8 cellular contexts compared by ENCODE assay signal in genomic region chrX:100928660-100929613, GRCh38. TPM values are rescaled to one million over a fixed set of nuclear protein-coding genes. Genes with fewer than 3 reads are reported as not detected.
DNase-seq lines count a peak whose midpoint lies in the region; ATAC-seq and TF ChIP-seq lines count a peak whose summit lies in the region.

TSS of gene XKRX (minus strand) at chrX:100928917. CDS start at chrX:100928304, 613 bp downstream.

- POLR2A ChIA-PET in activated CD8-positive, alpha-beta T cell treated with anti-CD3 and anti-CD28 coated beads for 36 hours (lab: Charles Lee), result interaction anchor here (0.7 kb wide), 1 partner anchor 12 kb away, joined by 3 read pairs; no protein-coding TSS in a partner anchor

- H3K9me3 ChIP-seq in esophagus (ENCODE audit: control insufficient read depth in 2 of 2, insufficient read depth in 1 of 2, low read depth in 1 of 2, low read length in 1 of 2) (no peaks in the 10 kb centered on the region), neural cell (ENCODE audit: low read length) (no peaks in the 10 kb centered on the region), upper lobe of left lung (no peaks in the 10 kb centered on the region)

- H3K79me2 ChIP-seq in neural cell (replicated peaks; ENCODE audit: insufficient read depth, low read length), result no peaks in the 10 kb centered on the region

- no peak for TF ChIP-seq EP300 in neural cell (conservative IDR thresholded peaks at IDR 0.05; ENCODE audit: poor library complexity, severe bottlenecking)
- no peak for TF ChIP-seq EP300 in upper lobe of left lung (IDR thresholded peaks at IDR 0.05)

- no peaks in the 10 kb centered on the region for H3K27me3 Mint-ChIP-seq in activated CD8-positive, alpha-beta T cell treated with anti-CD3 and anti-CD28 coated beads for 36 hours

- CTCF ChIA-PET in activated CD8-positive, alpha-beta T cell treated with anti-CD3 and anti-CD28 coated beads for 36 hours (lab: Charles Lee), result interaction anchor here (0.8 kb wide), 1 partner anchor 359 kb away, joined by 3 read pairs; no protein-coding TSS in a partner anchor

- TF ChIP-seq RAD21 in neural cell (conservative IDR thresholded peaks at IDR 0.05), result no peak

- WGBS in esophagus, 2 donors, result 1 to 26% methylated on average over 51 of the region's 51 CpGs
- 30% methylated on average over 34 of the region's 51 CpGs; no CpG with 5 or more reads in 1 of the 2 donors for WGBS in upper lobe of left lung, 2 donors

- H3K4me3 Mint-ChIP-seq in activated CD8-positive, alpha-beta T cell treated with anti-CD3 and anti-CD28 coated beads for 36 hours, result peak within 1 kb of the TSS; percentile 82

- H3K4me1 ChIP-seq in esophagus (ENCODE audit: control insufficient read depth in 2 of 2, insufficient read depth in 2 of 2, low read length in 1 of 2) (no peaks in the 10 kb centered on the region), upper lobe of left lung (peaks cover 0 to 5% (median 2%) of the 10 kb centered on the region in 4 donors)

- peaks cover 3% of the 10 kb centered on the region for H3K36me3 Mint-ChIP-seq in activated CD8-positive, alpha-beta T cell treated with anti-CD3 and anti-CD28 coated beads for 36 hours (ENCODE audit: low read depth)

- H3K27ac Mint-ChIP-seq in activated CD8-positive, alpha-beta T cell treated with anti-CD3 and anti-CD28 coated beads for 36 hours, result peak within 1 kb of the TSS; percentile 66

- peak within 1 kb of the TSS; percentile 70 to 81 for H3K27ac ChIP-seq in esophagus (ENCODE audit: low read depth in 2 of 2, low read length in 1 of 2)
- no peak within 1 kb of the TSS for H3K27ac ChIP-seq in neural cell (ENCODE audit: low read length)
- H3K27ac ChIP-seq in upper lobe of left lung, result peak within 1 kb of the TSS in 3 of 4 donors; percentile 32 to 65 (median 56)

- H3K27me3 ChIP-seq in esophagus (ENCODE audit: control insufficient read depth in 1 of 2, insufficient read depth in 2 of 2, low read length in 2 of 2) (no peaks in the 10 kb centered on the region), neural cell (ENCODE audit: insufficient read depth, low read depth, low read length) (peaks cover 6% of the 10 kb centered on the region), upper lobe of left lung (no peaks in the 10 kb centered on the region)

- H3K9me3 Mint-ChIP-seq in activated CD8-positive, alpha-beta T cell treated with anti-CD3 and anti-CD28 coated beads for 36 hours, result peaks cover 4% of the 10 kb centered on the region

- no peaks in the 10 kb centered on the region for H3F3A ChIP-seq in neural cell (ENCODE audit: insufficient read depth, low read length, poor library complexity, severe bottlenecking)

- intact Hi-C loops in activated CD8-positive, alpha-beta T cell treated with anti-CD3 and anti-CD28 coated beads for 36 hours (cut with micrococcal nuclease), result loop anchor here (2.0 kb wide), 1 partner anchor 66 kb away; no protein-coding TSS in a partner anchor

- peak in 1 of 4 donors; percentile 41 for TF ChIP-seq POLR2A in upper lobe of left lung (IDR thresholded peaks at IDR 0.05)

- no peaks in the 10 kb centered on the region for H4K20me1 ChIP-seq in neural cell (ENCODE audit: insufficient read depth)

- no peak within 1 kb of the TSS for H3K9ac ChIP-seq in neural cell (ENCODE audit: low read length)

- DNase-seq in DMS79 (lab: John Stamatoyannopoulos, UW) (peak; percentile 63), NCI-H128 (lab: John Stamatoyannopoulos, UW; ENCODE audit: unreplicated experiment) (peak; percentile 4), upper lobe of left lung (peak; percentile 68 to 90), SKM-1 (lab: John Stamatoyannopoulos, UW; ENCODE audit: unreplicated experiment) (no peak)
- DNase-seq in activated CD8-positive, alpha-beta T cell treated with anti-CD3 and anti-CD28 coated beads for 36 hours, result peak; percentile 73

- H3K36me3 ChIP-seq in esophagus (ENCODE audit: control insufficient read depth in 2 of 2, insufficient read depth in 2 of 2, low read length in 1 of 2) (no peaks in the 10 kb centered on the region), neural cell (ENCODE audit: insufficient read depth, low read length) (no peaks in the 10 kb centered on the region), upper lobe of left lung (no peaks in the 10 kb centered on the region)

- H3K4me3 ChIP-seq in esophagus (ENCODE audit: low read depth in 1 of 2, low read length in 2 of 2) (peak within 1 kb of the TSS; percentile 39 to 62), neural cell (ENCODE audit: low read length) (peak within 1 kb of the TSS; percentile 66), upper lobe of left lung (peak within 1 kb of the TSS; percentile 13 to 52 (median 42))

- TF ChIP-seq CTCF in activated CD8-positive, alpha-beta T cell treated with anti-CD3 and anti-CD28 coated beads for 36 hours (IDR thresholded peaks at IDR 0.05), result no peak
- TF ChIP-seq CTCF in neural cell (IDR thresholded peaks at IDR 0.05; ENCODE audit: poor library complexity, severe bottlenecking) (no peak), upper lobe of left lung (IDR thresholded peaks at IDR 0.05) (no peak)

- H3K4me2 ChIP-seq in neural cell (ENCODE audit: low read length), result peak within 1 kb of the TSS; percentile 6

- no peaks in the 10 kb centered on the region for H3K9me2 ChIP-seq in neural cell (ENCODE audit: insufficient read depth, low read length)

- peaks cover 47% of the 10 kb centered on the region for H3K4me1 Mint-ChIP-seq in activated CD8-positive, alpha-beta T cell treated with anti-CD3 and anti-CD28 coated beads for 36 hours (ENCODE audit: low read depth)

- peak; percentile 65 for ATAC-seq in GM21717 (IDR thresholded peaks at IDR 0.05; ENCODE audit: unreplicated experiment)
- peak; percentile 82 for ATAC-seq in activated CD8-positive, alpha-beta T cell treated with anti-CD3 and anti-CD28 coated beads for 36 hours
- peak; percentile 68 to 79 for ATAC-seq in upper lobe of left lung (ENCODE audit: low FRiP score in 2 of 2)

- no peak within 1 kb of the TSS for H2AFZ ChIP-seq in neural cell (ENCODE audit: low read depth, low read length)

TF ChIP-seq in neural cell, 6 proteins besides CTCF, POLR2A, EP300 and RAD21:
- TF ChIP-seq POLR2AphosphoS5 (IDR thresholded peaks at IDR 0.05) (no peak), SMC3 (conservative IDR thresholded peaks at IDR 0.05; ENCODE audit: poor library complexity) (no peak), TAF1 (IDR thresholded peaks at IDR 0.05; ENCODE audit: low read depth) (no peak), EZH2 (IDR thresholded peaks at IDR 0.05; ENCODE audit: borderline replicate concordance, insufficient read depth, low read length, poor library complexity, severe bottlenecking) (no peak), MXI1 (conservative IDR thresholded peaks at IDR 0.05; ENCODE audit: poor library complexity, severe bottlenecking) (no peak), REST (IDR thresholded peaks at IDR 0.05; ENCODE audit: borderline replicate concordance) (no peak)
TF ChIP-seq in neural cell: peak in this region for 0.

RNA-seq across cellular contexts. Expression of gene XKRX, which starts in this region (rescaled TPM):
- total RNA-seq in activated CD8-positive, alpha-beta T cell treated with anti-CD3 and anti-CD28 coated beads for 36 hours, result under 1 TPM; 0.43 to 0.49 TPM
- polyA plus RNA-seq in esophagus (1 to 10 TPM; 1.5 to 2.6 TPM), neural cell (not detected in 2 replicates)
- not detected in 2 replicates for polyA minus RNA-seq in neural cell
- total RNA-seq in upper lobe of left lung, result 10 to 100 TPM in 3 of 6 donors, 1 to 10 TPM in 3; 4.4 to 25.5 (median 10.1) TPM

Comparison
In these comparisons a context has a peak if more than half of its experiments do, and no peak if none do; other contexts are left out.
1. Peak in DNase-seq and ATAC-seq in activated CD8-positive, alpha-beta T cell treated with anti-CD3 and anti-CD28 coated beads for 36 hours; RNA of the gene not detected or under 1 TPM.